ENCODE assay signal across 18 cellular contexts in the genomic region with DNA sequence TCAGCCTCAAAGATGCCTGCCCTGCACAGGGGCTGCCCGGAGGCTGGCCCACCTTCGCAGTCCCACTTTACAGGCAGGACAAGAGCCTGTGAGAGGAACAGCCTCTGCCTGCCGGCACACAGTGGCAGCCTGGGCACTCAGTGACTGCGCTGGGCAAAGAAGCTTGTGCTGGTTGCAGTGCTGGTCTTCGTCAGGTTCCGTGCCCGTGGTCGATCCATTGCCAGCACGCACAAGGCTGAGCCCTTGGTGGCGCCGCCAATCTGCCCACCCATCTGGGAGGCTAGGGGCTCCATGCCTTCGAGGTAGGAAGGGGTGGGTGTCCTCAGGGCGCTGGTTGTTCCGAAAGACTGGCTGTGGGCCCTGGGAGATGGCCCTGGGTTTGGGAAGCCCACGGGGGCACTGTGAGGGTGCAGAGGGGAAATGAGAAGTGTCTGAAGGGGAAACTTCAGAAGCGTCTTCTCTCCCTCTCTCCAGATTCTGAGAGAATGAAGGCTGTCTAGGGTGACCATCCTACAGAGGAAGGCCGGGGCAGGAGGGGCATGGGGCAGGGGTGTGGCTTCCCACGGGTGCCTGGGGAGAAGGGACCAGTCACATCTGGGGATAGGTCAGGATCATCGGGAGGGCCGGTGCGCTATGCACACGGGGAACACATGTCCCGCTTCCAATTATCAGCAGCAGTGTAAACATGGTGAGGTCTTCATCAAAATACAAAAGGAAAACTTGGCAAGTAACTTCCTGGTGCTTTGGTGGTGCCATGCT.
"Had no signal": no experiment of that assay in that cellular context is flagged by ENCODE, and none has a peak within 500 bp of the region (broad histone marks: within the 10 kb centered on the region; RNA-seq: fewer than 3 reads in every experiment).

No MANE protein-coding gene starts in this region.

- H3K4me3 Mint-ChIP-seq: activated naive CD8-positive, alpha-beta T cell treated with anti-CD3 and anti-CD28 coated beads for 36 hours; stimulated activated memory B cell treated with anti-CD40 and anti-IgM and Interleukin-4, amounts not matched to agents 10 μg/mL and 1 μg/mL and 100 μg/mL, for 72 hours had no signal

- H3K27me3 Mint-ChIP-seq: stimulated activated memory B cell treated with anti-CD40 and anti-IgM and Interleukin-4, amounts not matched to agents 10 μg/mL and 1 μg/mL and 100 μg/mL, for 72 hours; type B pancreatic cell had no signal

- H3K27ac ChIP-seq: ascending aorta, cardiac muscle cell, heart left ventricle, neutrophil had no signal

- H3K27me3 ChIP-seq: ascending aorta, cardiac muscle cell, heart left ventricle, neutrophil had no signal

- H3K4me1 Mint-ChIP-seq: stimulated activated memory B cell treated with anti-CD40 and anti-IgM and Interleukin-4, amounts not matched to agents 10 μg/mL and 1 μg/mL and 100 μg/mL, for 72 hours had no signal

- H3K9me3 ChIP-seq: ascending aorta, heart left ventricle, neutrophil had no signal

- H3K27ac Mint-ChIP-seq: activated naive CD8-positive, alpha-beta T cell treated with anti-CD3 and anti-CD28 coated beads for 36 hours; progenitor cell of endocrine pancreas; stimulated activated memory B cell treated with anti-CD40 and anti-IgM and Interleukin-4, amounts not matched to agents 10 μg/mL and 1 μg/mL and 100 μg/mL, for 72 hours had no signal

- ATAC-seq: heart left ventricle, left lobe of liver, right cardiac atrium had no signal

- DNase-seq: activated CD4-positive, alpha-beta T cell treated with anti-CD3 and anti-CD28 coated beads, Interleukin-2, amount 50 U/mL, for 4 hours; activated CD4-positive, CD25-positive, alpha-beta regulatory T cell treated with anti-CD3 and anti-CD28 coated beads, Interleukin-2, amount 50 U/mL, for 72 hours; activated naive CD8-positive, alpha-beta T cell treated with anti-CD3 and anti-CD28 coated beads for 36 hours; activated T-cell treated with anti-CD3 and anti-CD28 coated beads, Interleukin-2, amount 50 U/mL, for 1 hour; mesendoderm; right cardiac atrium; stimulated activated CD4-positive, alpha-beta T cell treated with anti-CD3 and anti-CD28 coated beads, Interleukin-1b, Interleukin-23, amount 100 ng/mL, for 48 hours had no signal

- H3K36me3 Mint-ChIP-seq: activated naive CD8-positive, alpha-beta T cell treated with anti-CD3 and anti-CD28 coated beads for 36 hours; stimulated activated memory B cell treated with anti-CD40 and anti-IgM and Interleukin-4, amounts not matched to agents 10 μg/mL and 1 μg/mL and 100 μg/mL, for 72 hours; type B pancreatic cell had no signal

- H3K36me3 ChIP-seq: ascending aorta, cardiac muscle cell, heart left ventricle, neutrophil had no signal

- FAIRE-seq: colon, frontal cortex, islet of Langerhans had no signal

- H3K9me3 Mint-ChIP-seq: activated naive CD8-positive, alpha-beta T cell treated with anti-CD3 and anti-CD28 coated beads for 36 hours; stimulated activated memory B cell treated with anti-CD40 and anti-IgM and Interleukin-4, amounts not matched to agents 10 μg/mL and 1 μg/mL and 100 μg/mL, for 72 hours; type B pancreatic cell had no signal

- H3K4me3 ChIP-seq: ascending aorta, cardiac muscle cell, heart left ventricle had no signal
